In the genomic region with DNA sequence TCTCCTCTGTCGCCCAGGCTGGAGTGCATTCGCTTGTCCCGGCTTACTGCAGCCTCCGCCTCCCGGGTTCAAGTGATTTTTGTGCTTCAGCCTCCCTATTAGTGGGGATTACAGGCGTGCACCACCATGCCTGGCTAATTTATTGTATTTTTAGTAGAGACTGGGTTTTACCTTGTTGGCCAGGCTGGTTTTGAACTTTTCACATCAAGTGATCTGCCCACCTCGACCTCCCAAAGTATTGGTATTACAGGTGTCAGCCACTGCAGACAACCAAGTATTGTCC, we compare ENCODE assay signal across 9 cellular contexts. TPM values are rescaled to one million over a fixed set of nuclear protein-coding genes. Genes with fewer than 3 reads are reported as not detected.
A peak's percentile ranks its signal among the peaks of the same experiment; 100 is the strongest.
DNase-seq lines count a peak whose midpoint lies in the region; ATAC-seq and TF ChIP-seq lines count a peak whose summit lies in the region.
"Had no signal": no experiment of that assay in that cellular context is flagged by ENCODE, and none has a peak within 500 bp of the region (broad histone marks: within the 10 kb centered on the region; RNA-seq: fewer than 3 reads in every experiment).

No MANE protein-coding gene starts in this region.

- peak overlapping the region; percentile 98 for H3K27ac Mint-ChIP-seq in activated naive CD4-positive, alpha-beta T cell treated with anti-CD3 and anti-CD28 coated beads, Interleukin-2, amount 50 U/mL, for 24 hours
- H3K27ac Mint-ChIP-seq in brain (peak overlapping the region in 4 of 5 experiments; percentile 37 to 99 (median 95)), memory B cell (peak overlapping the region; percentile 97), type B pancreatic cell (peak overlapping the region; percentile 94)

- no peak for DNase-seq in activated naive CD4-positive, alpha-beta T cell treated with Interleukin-2 at 50 U/mL for 16 hours
- DNase-seq in memory B cell (ENCODE audit: low spot score in 2 of 2) (no peak), type B pancreatic cell (ENCODE audit: extremely low spot score, unreplicated experiment) (no peak), T-helper 9 cell (no peak), GDM1 (lab: John Stamatoyannopoulos, UW) (no peak)
- DNase-seq: DMS153 had no signal

- H3K9me3 Mint-ChIP-seq in activated naive CD4-positive, alpha-beta T cell treated with anti-CD3 and anti-CD28 coated beads, Interleukin-2, amount 50 U/mL, for 24 hours: no peaks in the 10 kb centered on the region
- H3K9me3 Mint-ChIP-seq in brain (no peaks in the 10 kb centered on the region), memory B cell (no peaks in the 10 kb centered on the region), type B pancreatic cell (no peaks in the 10 kb centered on the region)

- peak overlapping the region; percentile 99 for H3K4me3 Mint-ChIP-seq in activated naive CD4-positive, alpha-beta T cell treated with anti-CD3 and anti-CD28 coated beads, Interleukin-2, amount 50 U/mL, for 24 hours
- H3K4me3 Mint-ChIP-seq in brain: peak overlapping the region; percentile 92 to 99 (median 98)
- peak overlapping the region; percentile 100 for H3K4me3 Mint-ChIP-seq in memory B cell
- H3K4me3 Mint-ChIP-seq in type B pancreatic cell: peak overlapping the region; percentile 94

- ATAC-seq in memory B cell (ENCODE audit: low read depth) (no peak), HG03159 (IDR thresholded peaks at IDR 0.05; ENCODE audit: unreplicated experiment) (no peak)

- no peaks in the 10 kb centered on the region for H3K27me3 Mint-ChIP-seq in activated naive CD4-positive, alpha-beta T cell treated with anti-CD3 and anti-CD28 coated beads, Interleukin-2, amount 50 U/mL, for 24 hours
- peaks cover 23% of the 10 kb centered on the region for H3K27me3 Mint-ChIP-seq in brain
- H3K27me3 Mint-ChIP-seq in memory B cell: no peaks in the 10 kb centered on the region
- no peaks in the 10 kb centered on the region for H3K27me3 Mint-ChIP-seq in type B pancreatic cell

- peaks cover 42% of the 10 kb centered on the region for H3K4me1 Mint-ChIP-seq in activated naive CD4-positive, alpha-beta T cell treated with anti-CD3 and anti-CD28 coated beads, Interleukin-2, amount 50 U/mL, for 24 hours
- H3K4me1 Mint-ChIP-seq in brain (peaks cover 58% of the 10 kb centered on the region), memory B cell (peaks cover 26% of the 10 kb centered on the region), type B pancreatic cell (ENCODE audit: unreplicated experiment) (peaks cover 24% of the 10 kb centered on the region)

- peaks cover 31% of the 10 kb centered on the region for H3K36me3 Mint-ChIP-seq in activated naive CD4-positive, alpha-beta T cell treated with anti-CD3 and anti-CD28 coated beads, Interleukin-2, amount 50 U/mL, for 24 hours
- peaks cover 32% of the 10 kb centered on the region for H3K36me3 Mint-ChIP-seq in brain
- H3K36me3 Mint-ChIP-seq in memory B cell: peaks cover 10% of the 10 kb centered on the region
- peaks cover 16% of the 10 kb centered on the region for H3K36me3 Mint-ChIP-seq in type B pancreatic cell

- TF ChIP-seq CTCF in brain (conservative IDR thresholded peaks at IDR 0.05) (no peak), type B pancreatic cell (conservative IDR thresholded peaks at IDR 0.05) (no peak)

RNA-seq across cellular contexts. Expression of a gene that starts 1.1 kb away (rescaled TPM):
- polyA plus RNA-seq in brain (ENCODE audit: insufficient read depth, low read depth, low replicate concordance): 885 TPM
- total RNA-seq in type B pancreatic cell (ENCODE audit: low replicate concordance): 951 and 977 TPM in 2 replicates

RNA-seq across cellular contexts. Expression of a gene that starts 1.5 kb away (rescaled TPM):
- polyA plus RNA-seq in brain (ENCODE audit: insufficient read depth, low read depth, low replicate concordance): 1.5 TPM
- 13.9 and 25.0 TPM in 2 replicates for total RNA-seq in type B pancreatic cell (ENCODE audit: low replicate concordance)

RNA-seq across cellular contexts. Expression of a gene that starts 35.4 kb away (rescaled TPM):
- polyA plus RNA-seq in brain (ENCODE audit: insufficient read depth, low read depth, low replicate concordance): 11.6 TPM
- total RNA-seq in type B pancreatic cell (ENCODE audit: low replicate concordance): 32.5 and 33.2 TPM in 2 replicates
